ENCODE assay signal across 9 cellular contexts in genomic region chr16:75250809-75251279, GRCh38. TPM values are rescaled to one million over a fixed set of nuclear protein-coding genes. Genes with fewer than 3 reads are reported as not detected.
DNase-seq lines count a peak whose midpoint lies in the region; ATAC-seq and TF ChIP-seq lines count a peak whose summit lies in the region.
"Had no signal": no experiment of that assay in that cellular context is flagged by ENCODE, and none has a peak within 500 bp of the region (broad histone marks: within the 10 kb centered on the region; RNA-seq: fewer than 3 reads in every experiment).

No MANE protein-coding gene starts in this region.

- H3K4me3 ChIP-seq in AG10803 (ENCODE audit: low read length): peak overlapping the region; percentile 87
- H3K4me3 ChIP-seq in testis: peak overlapping the region; percentile 78 to 91

- H3K9me3 ChIP-seq in testis: no peaks in the 10 kb centered on the region
- H3K9me3 ChIP-seq: neutrophil had no signal

- H3K27ac ChIP-seq in angular gyrus (ENCODE audit: low read depth, low read length) (peak overlapping the region; percentile 95), testis (peak overlapping the region; percentile 80 to 90)
- H3K27ac ChIP-seq: neutrophil had no signal

- no peaks in the 10 kb centered on the region for H3K36me3 ChIP-seq in testis (ENCODE audit: low read depth, missing control alignments)
- H3K36me3 ChIP-seq: neutrophil had no signal

- TF ChIP-seq POLR2A in testis (IDR thresholded peaks at IDR 0.05): no peak

- DNase-seq in AG10803 (ENCODE audit: low read depth): no peak
- DNase-seq in iPS-NIHi11 (ENCODE audit: low spot score): peak; percentile 63
- no peak for DNase-seq in testis
- DNase-seq in NCI-H2171 (lab: John Stamatoyannopoulos, UW): no peak
- DNase-seq in GM19240 (ENCODE audit: insufficient read length, low spot score): no peak

- intact Hi-C loops in testis (cut with DNase I; ENCODE audit: low total_unique reads): no loop called here

- peaks cover 84% of the 10 kb centered on the region for H3K4me1 ChIP-seq in testis

- H3K27me3 ChIP-seq in testis: no peaks in the 10 kb centered on the region

- peak; percentile 45 for ATAC-seq in GM18909 (IDR thresholded peaks at IDR 0.05; ENCODE audit: poor library complexity, unreplicated experiment)
- peak; percentile 18 for ATAC-seq in HG03108 (IDR thresholded peaks at IDR 0.05; ENCODE audit: unreplicated experiment)

- 0% methylated on average over 26 of the region's 59 CpGs; no CpG with 5 or more reads in 1 of the 2 donors for WGBS in testis, 2 donors

- TF ChIP-seq CTCF in AG10803 (conservative IDR thresholded peaks at IDR 0.05; ENCODE audit: low read length) (no peak), testis (IDR thresholded peaks at IDR 0.05) (no peak)

RNA-seq across cellular contexts. Expression of gene BCAR1, which starts 0.6 kb away (rescaled TPM):
- total RNA-seq in testis: 100 to 1,000 TPM; 139 to 201 TPM
- 83.8 TPM for polyA plus RNA-seq in testis (ENCODE audit: insufficient read depth, low read depth, low replicate concordance)

RNA-seq across cellular contexts. Expression of gene CTRB1, which starts 32.1 kb away (rescaled TPM):
- total RNA-seq in testis: 1 to 10 TPM in 1 of 2 donors, not detected in 1; 1.2 TPM
- polyA plus RNA-seq in testis (ENCODE audit: insufficient read depth, low read depth, low replicate concordance): not detected

RNA-seq across cellular contexts. Expression of gene CTRB2, which starts 43.9 kb away (rescaled TPM):
- 1 to 10 TPM in 1 of 2 donors, under 1 TPM in 1; 0.63 to 1.1 TPM for total RNA-seq in testis
- 0.69 TPM for polyA plus RNA-seq in testis (ENCODE audit: insufficient read depth, low read depth, low replicate concordance)
